8 cellular contexts compared by ENCODE assay signal in genomic region chr12:92144045-92144630, GRCh38. TPM values are rescaled to one million over a fixed set of nuclear protein-coding genes. Genes with fewer than 3 reads are reported as not detected.
DNase-seq lines count a peak whose midpoint lies in the region; FAIRE-seq and TF ChIP-seq lines count a peak whose summit lies in the region.

No MANE protein-coding gene starts in this region.

- H3K9me3 ChIP-seq in astrocyte (ENCODE audit: insufficient read depth, low read depth, low read length) (no peaks in the 10 kb centered on the region), hepatocyte (ENCODE audit: low read depth) (no peaks in the 10 kb centered on the region)

- H3K4me1 ChIP-seq in astrocyte (ENCODE audit: insufficient read depth, low read length) (peaks cover 17% of the 10 kb centered on the region), hepatocyte (ENCODE audit: insufficient read depth) (peaks cover 12% of the 10 kb centered on the region)

- no peaks in the 10 kb centered on the region for H3K27me3 Mint-ChIP-seq in astrocyte (ENCODE audit: low read depth, unreplicated experiment)

- H3K79me2 ChIP-seq in astrocyte (ENCODE audit: insufficient read depth, low read length) = peaks cover 62% of the 10 kb centered on the region
- peaks cover 68% of the 10 kb centered on the region for H3K79me2 ChIP-seq in hepatocyte

- DNase-seq in DMS79 treated with DMSO at 0.1 percent for 48 hours (lab: John Stamatoyannopoulos, UW) = peak; percentile 81
- DNase-seq in HFF-Myc (ENCODE audit: extremely low read depth, low read depth) = peak; percentile 96
- peak; percentile 69 for DNase-seq in NCI-H187 treated with DMSO at 0.1 percent for 48 hours (lab: John Stamatoyannopoulos, UW)
- DNase-seq in T-helper 22 cell (ENCODE audit: low read depth) = peak; percentile 43
- peak; percentile 95 for DNase-seq in astrocyte (ENCODE audit: low read depth)
- peak; percentile 86 for DNase-seq in hepatocyte (ENCODE audit: low spot score)
- DNase-seq in renal cortical epithelial cell (ENCODE audit: low read depth) = peak; percentile 92
- DNase-seq in GM19238 (ENCODE audit: insufficient read length, low spot score) = no peak

- no peaks in the 10 kb centered on the region for H3K9me2 ChIP-seq in hepatocyte (replicated peaks; ENCODE audit: insufficient read depth)

- peak; percentile 79 for TF ChIP-seq CTCF in HFF-Myc (IDR thresholded peaks at IDR 0.05; ENCODE audit: low read depth, low read length, missing control alignments)
- TF ChIP-seq CTCF in astrocyte (IDR thresholded peaks at IDR 0.05; ENCODE audit: insufficient read depth, low read depth, low read length) = peak; percentile 67
- TF ChIP-seq CTCF in hepatocyte (IDR thresholded peaks at IDR 0.05; ENCODE audit: poor library complexity) = peak; percentile 63

- peak overlapping the region; percentile 97 for H3K27ac ChIP-seq in astrocyte (ENCODE audit: low read depth, low read length)
- peak overlapping the region; percentile 98 for H3K27ac ChIP-seq in hepatocyte

- H3K36me3 ChIP-seq in astrocyte (ENCODE audit: insufficient read depth, low read length) (peaks cover 5% of the 10 kb centered on the region), hepatocyte (replicated peaks; ENCODE audit: insufficient read depth, low read depth) (peaks cover 12% of the 10 kb centered on the region)

- no peaks in the 10 kb centered on the region for H3K27me3 ChIP-seq in astrocyte (ENCODE audit: insufficient read depth, low read length)
- H3K27me3 ChIP-seq in hepatocyte = no peaks in the 10 kb centered on the region

- peak overlapping the region; percentile 94 for H3K27ac Mint-ChIP-seq in astrocyte (ENCODE audit: unreplicated experiment)

- H3K4me3 Mint-ChIP-seq in astrocyte (ENCODE audit: unreplicated experiment) = peak overlapping the region; percentile 95

- FAIRE-seq in astrocyte (lab: Jason Lieb, UNC) = peak; percentile 50

- peaks cover 25% of the 10 kb centered on the region for H3K4me1 Mint-ChIP-seq in astrocyte (ENCODE audit: low read depth, unreplicated experiment)

- H4K20me1 ChIP-seq in astrocyte (ENCODE audit: insufficient read depth, low read length) (peaks cover 53% of the 10 kb centered on the region), hepatocyte (ENCODE audit: insufficient read depth, poor library complexity, severe bottlenecking) (peaks cover 60% of the 10 kb centered on the region)

- peak overlapping the region; percentile 2 for H2AFZ ChIP-seq in astrocyte (ENCODE audit: low read depth, low read length)
- H2AFZ ChIP-seq in hepatocyte = no peak overlapping the region

- no peaks in the 10 kb centered on the region for H3K9me3 Mint-ChIP-seq in astrocyte (ENCODE audit: unreplicated experiment)

- 1% methylated on average over 14 of the region's 14 CpGs for WGBS in hepatocyte (ENCODE audit: low lambda C conversion rate, missing lambda C conversion rate)

- H3K4me2 ChIP-seq in astrocyte (ENCODE audit: low read length) = peak overlapping the region; percentile 87
- peak overlapping the region; percentile 86 for H3K4me2 ChIP-seq in hepatocyte

- H3K4me3 ChIP-seq in HFF-Myc (replicated peaks; ENCODE audit: low read depth, low read length) = peak overlapping the region; percentile 84
- H3K4me3 ChIP-seq in astrocyte (ENCODE audit: insufficient read depth, low read depth, low read length) = peak overlapping the region; percentile 92
- peak overlapping the region; percentile 92 for H3K4me3 ChIP-seq in hepatocyte

- H3K9ac ChIP-seq in astrocyte (ENCODE audit: low read length) = peak overlapping the region; percentile 96

- peaks cover 10% of the 10 kb centered on the region for H3K36me3 Mint-ChIP-seq in astrocyte (ENCODE audit: low read depth, unreplicated experiment)

RNA-seq across cellular contexts. Expression of gene BTG1, which starts 1.5 kb away (rescaled TPM):
- 56.5 and 63.7 TPM in 2 replicates for total RNA-seq in astrocyte
- total RNA-seq in hepatocyte = 61.2 and 72.0 TPM in 2 replicates
- polyA plus RNA-seq in hepatocyte = 146 and 160 TPM in 2 replicates
- 19.6 and 64.2 TPM in 2 replicates for total RNA-seq in renal cortical epithelial cell
